In the genomic region with DNA sequence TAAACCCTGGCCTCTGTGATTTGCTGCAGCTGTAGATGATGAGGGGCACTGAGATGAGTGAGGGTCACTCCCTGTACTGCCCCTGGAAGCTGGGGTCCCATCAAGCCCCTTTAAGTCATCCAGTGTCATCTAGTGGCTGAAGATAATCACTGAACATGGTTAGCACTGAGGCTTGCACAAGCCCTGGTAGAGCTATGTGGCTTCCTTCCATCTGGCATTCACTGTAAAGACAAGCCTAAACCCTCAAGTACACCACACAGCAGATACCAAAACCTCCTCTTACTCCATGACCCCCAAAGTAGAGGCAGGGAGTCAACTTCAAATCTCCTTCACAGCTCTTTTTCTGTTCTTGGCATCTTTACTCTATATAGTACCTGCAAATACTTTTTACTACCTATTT, we compare ENCODE assay signal across 18 cellular contexts.
DNase-seq lines count a peak whose midpoint lies in the region; ATAC-seq and TF ChIP-seq lines count a peak whose summit lies in the region.
"Had no signal": no experiment of that assay in that cellular context is flagged by ENCODE, and none has a peak within 500 bp of the region (broad histone marks: within the 10 kb centered on the region; RNA-seq: fewer than 3 reads in every experiment).

No MANE protein-coding gene starts in this region.

- H3K4me3 ChIP-seq in fibroblast of pulmonary artery (replicated peaks; ENCODE audit: low read depth, low read length), result no peak overlapping the region

- no peaks in the 10 kb centered on the region for H3K27me3 Mint-ChIP-seq in activated T-helper 17 cell treated with anti-CD3 and anti-CD28 coated beads, Interleukin-2, amount 50 U/mL, for 72 hours
- H3K27me3 Mint-ChIP-seq in neural crest cell (ENCODE audit: low read depth), result no peaks in the 10 kb centered on the region
- H3K27me3 Mint-ChIP-seq: B cell had no signal

- no peak overlapping the region for H3K27ac ChIP-seq in substantia nigra (ENCODE audit: low read depth, low read length, poor library complexity, severe bottlenecking)

- H3K9me3 Mint-ChIP-seq in activated T-helper 17 cell treated with anti-CD3 and anti-CD28 coated beads, Interleukin-2, amount 50 U/mL, for 72 hours, result peaks cover 4% of the 10 kb centered on the region
- peaks cover 3% of the 10 kb centered on the region for H3K9me3 Mint-ChIP-seq in neural crest cell

- peaks cover 38% of the 10 kb centered on the region for H3K4me1 Mint-ChIP-seq in activated T-helper 17 cell treated with anti-CD3 and anti-CD28 coated beads, Interleukin-2, amount 50 U/mL, for 72 hours
- no peaks in the 10 kb centered on the region for H3K4me1 Mint-ChIP-seq in neural crest cell

- peak; percentile 28 for DNase-seq in AG20443 (ENCODE audit: low spot score)
- peak; percentile 8 for DNase-seq in fibroblast of pulmonary artery (ENCODE audit: low read depth)
- DNase-seq in neural crest cell (ENCODE audit: low read depth, low spot score), result no peak
- DNase-seq in activated T-cell treated with anti-CD3 and anti-CD28 coated beads, Interleukin-2, amount 50 U/mL, for 1 hour, result no peak
- DNase-seq in substantia nigra (lab: John Stamatoyannopoulos, UW), result no peak
- no peak for DNase-seq in cerebellar cortex (ENCODE audit: low spot score)
- DNase-seq: ACHN, Caco-2, DMS153, GDM1, HCEC 1CT, IMR-90, NCI-H1417, NCI-H187, NCI-H2227 treated with DMSO at 0.1 percent for 48 hours, NCI-H524 had no signal

- no peak for TF ChIP-seq CTCF in fibroblast of pulmonary artery (IDR thresholded peaks at IDR 0.05; ENCODE audit: low read length, missing control alignments)
- no peak for TF ChIP-seq CTCF in neural crest cell (conservative IDR thresholded peaks at IDR 0.05)

- no peak overlapping the region for H3K4me3 Mint-ChIP-seq in activated T-helper 17 cell treated with anti-CD3 and anti-CD28 coated beads, Interleukin-2, amount 50 U/mL, for 72 hours
- H3K4me3 Mint-ChIP-seq in neural crest cell, result no peak overlapping the region
- H3K4me3 Mint-ChIP-seq: B cell had no signal

- peaks cover 66% of the 10 kb centered on the region for H3K36me3 Mint-ChIP-seq in activated T-helper 17 cell treated with anti-CD3 and anti-CD28 coated beads, Interleukin-2, amount 50 U/mL, for 72 hours (ENCODE audit: low read depth)
- H3K36me3 Mint-ChIP-seq in neural crest cell (ENCODE audit: low read depth), result peaks cover 22% of the 10 kb centered on the region

- no peak for ATAC-seq in activated T-helper 17 cell treated with anti-CD3 and anti-CD28 coated beads, Interleukin-2, amount 50 U/mL, for 72 hours (replicated peaks)

- peak overlapping the region; percentile 2 for H3K27ac Mint-ChIP-seq in activated T-helper 17 cell treated with anti-CD3 and anti-CD28 coated beads, Interleukin-2, amount 50 U/mL, for 72 hours
- H3K27ac Mint-ChIP-seq in neural crest cell (ENCODE audit: unreplicated experiment), result peak overlapping the region; percentile 64
- H3K27ac Mint-ChIP-seq: B cell had no signal

Comparison
In these comparisons a context has a peak if more than half of its experiments do, and no peak if none do; other contexts are left out.
1. DNase-seq: peak in AG20443 (single experiment) and fibroblast of pulmonary artery (single experiment); none in neural crest cell (single experiment), activated T-cell treated with anti-CD3 and anti-CD28 coated beads, Interleukin-2, amount 50 U/mL, for 1 hour (single experiment), substantia nigra (0 of 49) and cerebellar cortex (single experiment).